In the genomic region with DNA sequence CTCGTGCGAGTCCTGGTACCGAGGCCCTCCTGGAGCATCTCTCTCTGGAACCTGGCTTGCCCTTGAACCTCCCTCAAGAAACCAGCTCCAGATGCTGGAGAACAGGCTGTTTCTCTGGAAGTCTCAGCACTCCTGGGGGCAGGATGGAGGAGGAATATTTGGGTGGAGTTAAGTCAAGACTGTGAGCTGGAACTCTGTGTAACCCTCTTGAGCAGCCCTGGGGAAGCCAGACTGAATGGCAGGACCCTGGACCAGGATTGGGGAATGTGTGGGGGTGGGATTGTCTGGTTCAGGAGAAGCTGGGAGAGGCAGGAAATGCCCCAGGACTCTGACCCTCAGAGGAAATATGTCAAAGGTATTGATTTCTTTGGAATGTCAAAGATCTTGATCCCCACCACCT, we compare ENCODE assay signal across 16 cellular contexts. TPM values are rescaled to one million over a fixed set of nuclear protein-coding genes. Genes with fewer than 3 reads are reported as not detected.
DNase-seq lines count a peak whose midpoint lies in the region; ATAC-seq and TF ChIP-seq lines count a peak whose summit lies in the region.
"Had no signal": no experiment of that assay in that cellular context is flagged by ENCODE, and none has a peak within 500 bp of the region (broad histone marks: within the 10 kb centered on the region; RNA-seq: fewer than 3 reads in every experiment).

No MANE protein-coding gene starts in this region.

- peak overlapping the region; percentile 2 for H4K91ac ChIP-seq in trophoblast cell (ENCODE audit: low read depth, low read length)

- H2BK120ac ChIP-seq in trophoblast cell (ENCODE audit: insufficient read depth, low read length, poor library complexity), result no peak overlapping the region

- H3K27me3 ChIP-seq in heart right ventricle (no peaks in the 10 kb centered on the region), trophoblast cell (ENCODE audit: insufficient read depth, low read length) (no peaks in the 10 kb centered on the region), upper lobe of right lung (no peaks in the 10 kb centered on the region)
- H3K27me3 ChIP-seq: colonic mucosa, Peyer's patch had no signal

- no peak overlapping the region for H4K8ac ChIP-seq in trophoblast cell (ENCODE audit: low read depth, low read length)

- no peaks in the 10 kb centered on the region for H3K9me3 Mint-ChIP-seq in HFFc6

- no peak overlapping the region for H2BK5ac ChIP-seq in trophoblast cell (ENCODE audit: low read depth, low read length, poor library complexity)

- peaks cover 81% of the 10 kb centered on the region for H3K4me1 Mint-ChIP-seq in HFFc6 (ENCODE audit: low read depth)

- H3K9me3 ChIP-seq in heart right ventricle (no peaks in the 10 kb centered on the region), trophoblast cell (ENCODE audit: insufficient read depth, low read depth, low read length) (no peaks in the 10 kb centered on the region), upper lobe of right lung (no peaks in the 10 kb centered on the region)
- H3K9me3 ChIP-seq: colonic mucosa, Peyer's patch had no signal

- H3K4me1 ChIP-seq in heart right ventricle, result peaks cover 8 to 45% (median 37%) of the 10 kb centered on the region in 9 donors
- H3K4me1 ChIP-seq in trophoblast cell (ENCODE audit: control insufficient read depth in 1 of 2, insufficient read depth in 2 of 2, low read length in 2 of 2), result peaks cover 28 to 32% of the 10 kb centered on the region in 2 experiments
- H3K4me1 ChIP-seq in upper lobe of right lung, result peaks cover 22% of the 10 kb centered on the region
- H3K4me1 ChIP-seq: colonic mucosa had no signal

- H3K79me2 ChIP-seq in trophoblast cell (ENCODE audit: control insufficient read depth, insufficient read depth, low read length, poor library complexity), result no peaks in the 10 kb centered on the region

- H2AFZ ChIP-seq in trophoblast cell (ENCODE audit: insufficient read depth, low read length, poor library complexity), result no peak overlapping the region

- H3K4ac ChIP-seq in trophoblast cell (ENCODE audit: low read depth, low read length), result no peak overlapping the region

- ATAC-seq in heart right ventricle, result peak in 7 of 8 donors; percentile 19 to 82 (median 57)
- no peak for ATAC-seq in upper lobe of right lung
- ATAC-seq in HG03342 (IDR thresholded peaks at IDR 0.05; ENCODE audit: unreplicated experiment), result no peak
- no peak for ATAC-seq in GM21786 (IDR thresholded peaks at IDR 0.05; ENCODE audit: unreplicated experiment)

- H3K27ac ChIP-seq in heart right ventricle (peak overlapping the region; percentile 1 to 75 (median 57)), trophoblast cell (ENCODE audit: low read depth, low read length) (peak overlapping the region; percentile 66), upper lobe of right lung (peak overlapping the region; percentile 64)
- H3K27ac ChIP-seq: colonic mucosa had no signal

- H3K79me1 ChIP-seq in trophoblast cell (ENCODE audit: low read length), result peaks cover 10% of the 10 kb centered on the region

- no peak overlapping the region for H4K12ac ChIP-seq in trophoblast cell (ENCODE audit: low read depth, low read length)

- no peak overlapping the region for H3K14ac ChIP-seq in trophoblast cell (ENCODE audit: low read length)

- 79 to 86% methylated on average over 3 of the region's 3 CpGs for WGBS in heart right ventricle, 2 donors
- WGBS in trophoblast cell (ENCODE audit: extremely low coverage, insufficient coverage, insufficient read length), result no CpG with 5 or more reads among the region's 3 CpGs

- no peak overlapping the region for H3K9ac ChIP-seq in trophoblast cell (ENCODE audit: low read length)

- H3K36me3 ChIP-seq in heart right ventricle, result no peaks in the 10 kb centered on the region
- peaks cover 0 to 6% of the 10 kb centered on the region in 2 experiments for H3K36me3 ChIP-seq in trophoblast cell (ENCODE audit: control insufficient read depth in 1 of 2, insufficient read depth in 2 of 2, low read length in 2 of 2)
- no peaks in the 10 kb centered on the region for H3K36me3 ChIP-seq in upper lobe of right lung
- H3K36me3 ChIP-seq: colonic mucosa, Peyer's patch had no signal

- no peak overlapping the region for H2BK12ac ChIP-seq in trophoblast cell (ENCODE audit: low read length)

- in situ Hi-C loops in GM13977 (cut with MboI; ENCODE audit: low pct_unique_long_range_greater_than_20kb, low sequenced_read_pairs, unreplicated experiment), result no loop called here

- peak overlapping the region; percentile 75 for H3K4me3 Mint-ChIP-seq in HFFc6

- DNase-seq in HFFc6 (no peak), heart right ventricle (no peak), trophoblast cell (no peak), upper lobe of right lung (no peak), posterior vena cava (ENCODE audit: low spot score) (no peak), GM13977 (ENCODE audit: low spot score) (no peak)
- DNase-seq: activated CD4-positive, alpha-beta T cell treated with anti-CD3 and anti-CD28 coated beads for 48 hours; activated CD8-positive, alpha-beta memory T cell treated with anti-CD3 and anti-CD28 coated beads, Interleukin-2, amount 50 U/mL, for 48 hours; C1 segment of cervical spinal cord; colonic mucosa; NCI-H1105 treated with DMSO at 0.1 percent for 48 hours; NCI-H774 had no signal

- no peak overlapping the region for H3K18ac ChIP-seq in trophoblast cell (ENCODE audit: low read length)

- H2AK5ac ChIP-seq in trophoblast cell (ENCODE audit: low read length), result no peak overlapping the region

- H3K27me3 Mint-ChIP-seq in HFFc6 (ENCODE audit: insufficient read depth), result no peaks in the 10 kb centered on the region; the same call in 1 of the 2 replicates

- H3K27ac Mint-ChIP-seq in HFFc6, result peak overlapping the region; percentile 83

- H3K4me3 ChIP-seq in heart right ventricle (peak overlapping the region in 1 of 10 donors; percentile 18), trophoblast cell (ENCODE audit: low read depth, low read length) (no peak overlapping the region), upper lobe of right lung (no peak overlapping the region)
- H3K4me3 ChIP-seq: colonic mucosa, Peyer's patch had no signal

- intact Hi-C loops in heart right ventricle (cut with DNase I) (no loop called here), upper lobe of right lung (cut with DNase I) (no loop called here), posterior vena cava (cut with DNase I) (no loop called here)

- peak overlapping the region; percentile 29 for H3K4me2 ChIP-seq in trophoblast cell (ENCODE audit: low read length)

- peaks cover 33% of the 10 kb centered on the region for H3K36me3 Mint-ChIP-seq in HFFc6 (ENCODE audit: low read depth)

- TF ChIP-seq CTCF in HFFc6 (IDR thresholded peaks at IDR 0.05) (no peak), heart right ventricle (IDR thresholded peaks at IDR 0.05) (no peak), upper lobe of right lung (IDR thresholded peaks at IDR 0.05) (no peak), GM13977 (IDR thresholded peaks at IDR 0.05; ENCODE audit: extremely low read depth, insufficient read depth, missing control alignments) (no peak)

- H3K23ac ChIP-seq in trophoblast cell (ENCODE audit: low read length), result no peak overlapping the region

RNA-seq across cellular contexts. Expression of gene CREB3L1, which starts 7.7 kb away (rescaled TPM):
- total RNA-seq in HFFc6 (2021; fragmentation: NEBNext Ultra II Directional; extraction: Animal tissue kit (Norgen Biotek cat#: 25700)), result 100 to 1,000 TPM; 282 to 328 (median 310) TPM
- total RNA-seq in heart right ventricle (100 to 1,000 TPM in 1 of 10 donors, 10 to 100 TPM in 9; 14.9 to 127 (median 36.1) TPM), upper lobe of right lung (47.4 TPM), posterior vena cava (10 to 100 TPM; 14.3 to 25.8 TPM)
- polyA plus RNA-seq in heart right ventricle, result 10 to 100 TPM in 1 of 2 donors, 1 to 10 TPM in 1; 9.7 to 49.5 TPM
- polyA plus RNA-seq in trophoblast cell (2013), result 53.7 and 54.2 TPM in 2 replicates
- polyA plus RNA-seq: neural cell had no signal

Comparison
In these comparisons a context has a peak if more than half of its experiments do, and no peak if none do; other contexts are left out.
1. ATAC-seq: peak in heart right ventricle (7 of 8); none in upper lobe of right lung (single experiment), HG03342 (single experiment) and GM21786 (single experiment).
2. Peak in every context shown above with its lines, with median percentiles within 50 percentile points of each other: H3K27ac ChIP-seq.